In genomic region chr1:109484519-109484975, GRCh38 we compare ENCODE assay signal across 8 cellular contexts. TPM values are rescaled to one million over a fixed set of nuclear protein-coding genes. Genes with fewer than 3 reads are reported as not detected.
DNase-seq lines count a peak whose midpoint lies in the region; ATAC-seq lines count a peak whose summit lies in the region.

No MANE protein-coding gene starts in this region.

- H3K36me3 Mint-ChIP-seq in activated CD4-positive, alpha-beta memory T cell treated with anti-CD3 and anti-CD28 coated beads for 36 hours, result peaks cover 3% of the 10 kb centered on the region
- H3K36me3 Mint-ChIP-seq in stimulated activated memory B cell treated with anti-CD40 and anti-IgM and Interleukin-4, amounts not matched to agents 10 μg/mL and 1 μg/mL and 100 μg/mL, for 72 hours, result peaks cover 24% of the 10 kb centered on the region

- peak overlapping the region; percentile 88 for H3K27ac Mint-ChIP-seq in activated CD4-positive, alpha-beta memory T cell treated with anti-CD3 and anti-CD28 coated beads for 36 hours
- H3K27ac Mint-ChIP-seq in stimulated activated memory B cell treated with anti-CD40 and anti-IgM and Interleukin-4, amounts not matched to agents 10 μg/mL and 1 μg/mL and 100 μg/mL, for 72 hours, result peak overlapping the region; percentile 92

- peaks cover 28% of the 10 kb centered on the region for H3K4me1 Mint-ChIP-seq in activated CD4-positive, alpha-beta memory T cell treated with anti-CD3 and anti-CD28 coated beads for 36 hours (ENCODE audit: low read depth)
- peaks cover 30% of the 10 kb centered on the region for H3K4me1 Mint-ChIP-seq in stimulated activated memory B cell treated with anti-CD40 and anti-IgM and Interleukin-4, amounts not matched to agents 10 μg/mL and 1 μg/mL and 100 μg/mL, for 72 hours

- ATAC-seq in stimulated activated memory B cell treated with anti-CD40 and anti-IgM and Interleukin-4, amounts not matched to agents 10 μg/mL and 1 μg/mL and 100 μg/mL, for 72 hours, result no peak
- ATAC-seq in HG02571 (IDR thresholded peaks at IDR 0.05; ENCODE audit: unreplicated experiment), result no peak

- DNase-seq in NCI-H1417 (lab: John Stamatoyannopoulos, UW), result peak in 2 of 3 experiments; percentile 59 to 80
- DNase-seq in NCI-H1417 treated with DMSO at 0.1 percent for 48 hours (lab: John Stamatoyannopoulos, UW), result no peak
- DNase-seq in activated CD4-positive, alpha-beta memory T cell treated with anti-CD3 and anti-CD28 coated beads for 36 hours, result no peak
- DNase-seq in hepatic stellate cell (ENCODE audit: low spot score), result peak; percentile 31
- DNase-seq in NCI-H2227 treated with DMSO at 0.1 percent for 48 hours (lab: John Stamatoyannopoulos, UW), result no peak
- DNase-seq in dermis blood vessel endothelial cell, result no peak

- no peaks in the 10 kb centered on the region for H3K9me3 Mint-ChIP-seq in activated CD4-positive, alpha-beta memory T cell treated with anti-CD3 and anti-CD28 coated beads for 36 hours
- no peaks in the 10 kb centered on the region for H3K9me3 Mint-ChIP-seq in stimulated activated memory B cell treated with anti-CD40 and anti-IgM and Interleukin-4, amounts not matched to agents 10 μg/mL and 1 μg/mL and 100 μg/mL, for 72 hours

- intact Hi-C loops in activated CD4-positive, alpha-beta memory T cell treated with anti-CD3 and anti-CD28 coated beads for 36 hours (cut with micrococcal nuclease), result loop anchor here (2.0 to 5.0 kb wide), 3 partner anchors 24 to 270 kb away; partner anchors contain the start of genes AMIGO1 and PSRC1

- H3K4me3 Mint-ChIP-seq in activated CD4-positive, alpha-beta memory T cell treated with anti-CD3 and anti-CD28 coated beads for 36 hours, result peak overlapping the region; percentile 90
- peak overlapping the region; percentile 94 for H3K4me3 Mint-ChIP-seq in stimulated activated memory B cell treated with anti-CD40 and anti-IgM and Interleukin-4, amounts not matched to agents 10 μg/mL and 1 μg/mL and 100 μg/mL, for 72 hours

- POLR2A ChIA-PET in activated CD4-positive, alpha-beta memory T cell treated with anti-CD3 and anti-CD28 coated beads for 36 hours (lab: Charles Lee), result interaction anchor here (0.6 to 4.7 kb wide), 11 partner anchors 9 to 234 kb away, joined by 3 to 36 read pairs (median 4); partner anchors contain the start of genes CYB561D1, GNAI3 and PSMA5

- no peaks in the 10 kb centered on the region for H3K27me3 Mint-ChIP-seq in activated CD4-positive, alpha-beta memory T cell treated with anti-CD3 and anti-CD28 coated beads for 36 hours
- H3K27me3 Mint-ChIP-seq in stimulated activated memory B cell treated with anti-CD40 and anti-IgM and Interleukin-4, amounts not matched to agents 10 μg/mL and 1 μg/mL and 100 μg/mL, for 72 hours, result peaks cover 19% of the 10 kb centered on the region

- CTCF ChIA-PET in activated CD4-positive, alpha-beta memory T cell treated with anti-CD3 and anti-CD28 coated beads for 36 hours (lab: Charles Lee), result interaction anchor here (2.0 to 31.5 kb wide), 3 partner anchors 18 to 59 kb away, joined by 7 to 1096 read pairs (median 437); partner anchors contain the start of genes AMIGO1, CYB561D1, GPR61 and PSMA5

RNA-seq across cellular contexts. Expression of gene ATXN7L2, which starts 0.8 kb away (rescaled TPM):
- 10 to 100 TPM; 10.7 to 11.1 TPM for total RNA-seq in activated CD4-positive, alpha-beta memory T cell treated with anti-CD3 and anti-CD28 coated beads for 36 hours
- 1.3 and 1.5 TPM in 2 replicates for total RNA-seq in dermis blood vessel endothelial cell

RNA-seq across cellular contexts. Expression of gene CYB561D1, which starts 9.3 kb away (rescaled TPM):
- 1 to 10 TPM; 6.6 to 8.7 TPM for total RNA-seq in activated CD4-positive, alpha-beta memory T cell treated with anti-CD3 and anti-CD28 coated beads for 36 hours
- total RNA-seq in dermis blood vessel endothelial cell, result 6.5 and 7.5 TPM in 2 replicates

RNA-seq across cellular contexts. Expression of gene SYPL2, which starts 18.2 kb away (rescaled TPM):
- not detected for total RNA-seq in activated CD4-positive, alpha-beta memory T cell treated with anti-CD3 and anti-CD28 coated beads for 36 hours
- total RNA-seq in dermis blood vessel endothelial cell, result under 0.01 TPM in 1 of 2 replicates, not detected in the other

RNA-seq across cellular contexts. Expression of gene AMIGO1, which starts 25.0 kb away (rescaled TPM):
- 1 to 10 TPM; 1.8 to 2.2 TPM for total RNA-seq in activated CD4-positive, alpha-beta memory T cell treated with anti-CD3 and anti-CD28 coated beads for 36 hours
- 0.65 and 1.7 TPM in 2 replicates for total RNA-seq in dermis blood vessel endothelial cell

RNA-seq across cellular contexts. Expression of gene GPR61, which starts 55.1 kb away (rescaled TPM):
- total RNA-seq in activated CD4-positive, alpha-beta memory T cell treated with anti-CD3 and anti-CD28 coated beads for 36 hours, result under 1 TPM in 1 of 2 experiments, not detected in 1; 0.15 TPM
- total RNA-seq in dermis blood vessel endothelial cell, result under 0.01 TPM in 1 of 2 replicates, not detected in the other

Comparison
In these comparisons a context has a peak if more than half of its experiments do, and no peak if none do; other contexts are left out.
1. DNase-seq: peak in NCI-H1417 (2 of 3) and hepatic stellate cell (single experiment); none in NCI-H1417 treated with DMSO at 0.1 percent for 48 hours (single experiment), activated CD4-positive, alpha-beta memory T cell treated with anti-CD3 and anti-CD28 coated beads for 36 hours (single experiment), NCI-H2227 treated with DMSO at 0.1 percent for 48 hours (single experiment) and dermis blood vessel endothelial cell (single experiment).